Comparison of ENCODE assay signal across 8 cellular contexts in genomic region chr17:83199500-83200201, GRCh38.
DNase-seq lines count a peak whose midpoint lies in the region; ATAC-seq and TF ChIP-seq lines count a peak whose summit lies in the region.

No MANE protein-coding gene starts in this region.

- H3K27ac ChIP-seq in body of pancreas (peak overlapping the region in 2 of 4 donors; percentile 51 to 80), parathyroid adenoma (peak overlapping the region; percentile 74)

- TF ChIP-seq CTCF in body of pancreas (IDR thresholded peaks at IDR 0.05) (no peak), parathyroid adenoma (IDR thresholded peaks at IDR 0.05) (no peak)

- DNase-seq in EH (ENCODE audit: low read depth) (peak; percentile 88), SW480 (ENCODE audit: low spot score) (peak; percentile 33), body of pancreas (peak; percentile 11 to 70 (median 15)), SK-N-DZ (ENCODE audit: low spot score) (no peak), HPDE6-E6E7 (ENCODE audit: extremely low spot score) (no peak), erythroblast (lab: John Stamatoyannopoulos, UW) (no peak)

- TF ChIP-seq POLR2A in body of pancreas (IDR thresholded peaks at IDR 0.05): peak in 1 of 3 donors; percentile 34
- TF ChIP-seq POLR2A in erythroblast (IDR thresholded peaks at IDR 0.05; ENCODE audit: low read length): no peak

- no peaks in the 10 kb centered on the region for H3K79me2 ChIP-seq in parathyroid adenoma

- intact Hi-C loops in body of pancreas (cut with DNase I): no loop called here

- no peak overlapping the region for H3K9ac ChIP-seq in parathyroid adenoma

- H3K27me3 ChIP-seq in body of pancreas (no peaks in the 10 kb centered on the region), parathyroid adenoma (ENCODE audit: control insufficient read depth, insufficient read depth, low read length) (no peaks in the 10 kb centered on the region)

- H3K4me1 ChIP-seq in body of pancreas (no peaks in the 10 kb centered on the region), parathyroid adenoma (peaks cover 42% of the 10 kb centered on the region)

- no peak overlapping the region for H2AFZ ChIP-seq in parathyroid adenoma

- no peaks in the 10 kb centered on the region for H3K9me3 ChIP-seq in body of pancreas
- H3K9me3 ChIP-seq in parathyroid adenoma (ENCODE audit: control insufficient read depth, low read length): no peaks in the 10 kb centered on the region

- H3K36me3 ChIP-seq in body of pancreas (replicated peaks in 1 of 2; ENCODE audit: insufficient read depth in 1 of 2, low read depth in 2 of 2) (no peaks in the 10 kb centered on the region), parathyroid adenoma (ENCODE audit: control insufficient read depth, insufficient read depth, low read length) (no peaks in the 10 kb centered on the region)

- WGBS in body of pancreas, 2 donors: 53 to 66% methylated on average over 20 to 23 of the region's 23 CpGs

- ATAC-seq in body of pancreas (no peak), GM21786 (IDR thresholded peaks at IDR 0.05; ENCODE audit: unreplicated experiment) (no peak)

- no peak overlapping the region for H3K4me2 ChIP-seq in parathyroid adenoma (ENCODE audit: low read length)

- H3K4me3 ChIP-seq in body of pancreas: no peak overlapping the region
- H3K4me3 ChIP-seq in parathyroid adenoma (ENCODE audit: low read depth, low read length): no peak overlapping the region

Comparison
In these comparisons a context has a peak if more than half of its experiments do, and no peak if none do; other contexts are left out.
1. DNase-seq: peak in EH (single experiment), SW480 (single experiment) and body of pancreas (4 of 4); none in SK-N-DZ (single experiment), HPDE6-E6E7 (single experiment) and erythroblast (0 of 2).